8 cellular contexts compared by ENCODE assay signal in the genomic region with DNA sequence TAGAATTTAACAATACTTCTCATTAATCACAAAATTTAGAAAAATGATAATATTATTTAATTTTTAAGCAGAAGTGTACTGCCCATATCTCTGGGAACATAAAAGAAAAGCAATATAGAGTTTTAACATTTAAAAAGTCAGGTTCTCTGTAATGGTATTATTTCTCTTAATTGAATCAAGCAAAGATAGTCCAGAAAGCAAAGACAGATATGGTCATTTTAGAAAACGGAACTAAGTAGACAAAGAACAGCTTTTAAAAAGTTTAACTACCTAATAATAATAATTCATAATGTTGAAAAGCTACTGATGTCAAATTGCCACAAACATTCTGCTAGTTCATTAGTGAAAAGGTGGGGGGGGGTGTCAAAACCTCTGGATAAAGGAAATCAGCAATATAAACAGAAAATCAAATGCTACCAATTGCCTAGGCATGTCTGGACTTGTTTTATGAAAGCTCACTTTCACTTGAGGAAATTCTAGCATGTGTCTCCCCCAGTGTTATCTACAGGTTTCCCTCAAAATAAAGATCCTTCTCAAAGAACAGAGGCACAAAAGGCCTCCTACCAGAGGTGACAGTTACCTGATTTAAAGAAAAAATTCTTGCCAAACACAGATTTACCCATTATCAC. TPM values are rescaled to one million over a fixed set of nuclear protein-coding genes. Genes with fewer than 3 reads are reported as not detected.
DNase-seq lines count a peak whose midpoint lies in the region; ATAC-seq and TF ChIP-seq lines count a peak whose summit lies in the region.

No MANE protein-coding gene starts in this region.

- H2AFZ ChIP-seq in fibroblast of lung (ENCODE audit: low read length) = no peak overlapping the region

- ATAC-seq in right cardiac atrium (no peak), HG02623 (IDR thresholded peaks at IDR 0.05; ENCODE audit: unreplicated experiment) (no peak)

- H3K9ac ChIP-seq in fibroblast of lung (ENCODE audit: insufficient read depth, low read length) = peak overlapping the region; percentile 51

- no peak for TF ChIP-seq CTCF in cardiac muscle cell (IDR thresholded peaks at IDR 0.05; ENCODE audit: low read depth, low read length)
- TF ChIP-seq CTCF in fibroblast of lung (conservative IDR thresholded peaks at IDR 0.05 in 1 of 2, IDR thresholded peaks at IDR 0.05 in 1 of 2; ENCODE audit: low read depth in 1 of 2, low read length in 2 of 2) = no peak
- no peak for TF ChIP-seq CTCF in type B pancreatic cell (conservative IDR thresholded peaks at IDR 0.05)

- H3K4me2 ChIP-seq in fibroblast of lung (ENCODE audit: extremely low read depth, insufficient read depth, low read length) = peak overlapping the region; percentile 86

- DNase-seq in cardiac muscle cell (ENCODE audit: low read depth in 1 of 2, low spot score in 1 of 2) (peak in 1 of 2 donors; percentile 32), right cardiac atrium (no peak), SJSA1 (ENCODE audit: low read depth in 1 of 2, low spot score in 2 of 2) (no peak), fibroblast of lung (ENCODE audit: low read depth in 2 of 2) (peak; percentile 56 to 64), type B pancreatic cell (ENCODE audit: extremely low spot score, unreplicated experiment) (no peak), activated T-cell treated with anti-CD3 and anti-CD28 coated beads for 4 hours (no peak)
- no peak for DNase-seq in stimulated activated CD4-positive, alpha-beta T cell treated with anti-CD3 and anti-CD28 coated beads, Interleukin-12 subunit alpha, Interleukin-12 subunit beta, amount 100 ng/mL, for 4 hours

- intact Hi-C loops in right cardiac atrium (cut with DNase I) = no loop called here

- H3K36me3 ChIP-seq in cardiac muscle cell (peaks cover 5% of the 10 kb centered on the region), SJSA1 (peaks cover 29% of the 10 kb centered on the region), fibroblast of lung (ENCODE audit: control insufficient read depth, insufficient read depth, low read length) (peaks cover 1% of the 10 kb centered on the region)

- H3K4me3 ChIP-seq in cardiac muscle cell = peak overlapping the region; percentile 66
- H3K4me3 ChIP-seq in right cardiac atrium (ENCODE audit: low read length) = no peak overlapping the region
- H3K4me3 ChIP-seq in SJSA1 = peak overlapping the region; percentile 85
- peak overlapping the region; percentile 78 to 99 (median 94) for H3K4me3 ChIP-seq in fibroblast of lung (replicated peaks in 1 of 4; ENCODE audit: control extremely low read depth in 1 of 4, insufficient read depth in 1 of 4, low read depth in 3 of 4, low read length in 4 of 4)

- peak overlapping the region; percentile 78 for H3K4me3 Mint-ChIP-seq in type B pancreatic cell

- peak overlapping the region; percentile 75 for H3K27ac Mint-ChIP-seq in type B pancreatic cell

- H3K27ac ChIP-seq in cardiac muscle cell (no peak overlapping the region), right cardiac atrium (ENCODE audit: low read length) (no peak overlapping the region), SJSA1 (peak overlapping the region; percentile 63), fibroblast of lung (ENCODE audit: insufficient read depth, low read length) (peak overlapping the region; percentile 85)

- H4K20me1 ChIP-seq in fibroblast of lung (ENCODE audit: control insufficient read depth, extremely low read depth, insufficient read depth, low read length) = no peaks in the 10 kb centered on the region

- peaks cover 19% of the 10 kb centered on the region for H3K4me1 Mint-ChIP-seq in type B pancreatic cell (ENCODE audit: unreplicated experiment)

- peaks cover 27% of the 10 kb centered on the region for H3K36me3 Mint-ChIP-seq in type B pancreatic cell

- H3K9me3 Mint-ChIP-seq in type B pancreatic cell = no peaks in the 10 kb centered on the region

- H3K27me3 ChIP-seq in cardiac muscle cell (no peaks in the 10 kb centered on the region), right cardiac atrium (ENCODE audit: control insufficient read depth, insufficient read depth) (no peaks in the 10 kb centered on the region), SJSA1 (replicated peaks) (no peaks in the 10 kb centered on the region), fibroblast of lung (ENCODE audit: control insufficient read depth, insufficient read depth, low read length) (no peaks in the 10 kb centered on the region)

- peaks cover 14% of the 10 kb centered on the region for H3K4me1 ChIP-seq in cardiac muscle cell (ENCODE audit: low read depth)
- no peaks in the 10 kb centered on the region for H3K4me1 ChIP-seq in right cardiac atrium (ENCODE audit: control insufficient read depth, insufficient read depth, low read length)
- H3K4me1 ChIP-seq in SJSA1 (replicated peaks) = peaks cover 12% of the 10 kb centered on the region
- no peaks in the 10 kb centered on the region for H3K4me1 ChIP-seq in fibroblast of lung (ENCODE audit: control insufficient read depth, extremely low read depth, insufficient read depth, low read length)

- peaks cover 55% of the 10 kb centered on the region for H3K79me2 ChIP-seq in fibroblast of lung (ENCODE audit: control insufficient read depth, insufficient read depth, low read length)

- no peaks in the 10 kb centered on the region for H3K27me3 Mint-ChIP-seq in type B pancreatic cell

- H3K9me3 ChIP-seq in cardiac muscle cell (ENCODE audit: low read depth) (no peaks in the 10 kb centered on the region), right cardiac atrium (ENCODE audit: control insufficient read depth, low read length) (no peaks in the 10 kb centered on the region), SJSA1 (replicated peaks) (no peaks in the 10 kb centered on the region), fibroblast of lung (ENCODE audit: control insufficient read depth, insufficient read depth, low read depth, low read length) (no peaks in the 10 kb centered on the region)

- 58% methylated on average over 1 of the region's 1 CpG for WGBS in right cardiac atrium

RNA-seq across cellular contexts. Expression of gene ZMAT3, which starts 1.7 kb away (rescaled TPM):
- 4.8 and 7.6 TPM in 2 replicates for total RNA-seq in cardiac muscle cell
- polyA plus RNA-seq in cardiac muscle cell = 9.5 and 16.3 TPM in 2 replicates
- 10 to 100 TPM; 11.3 to 16.6 (median 14.7) TPM for total RNA-seq in right cardiac atrium
- 3.4 TPM for polyA plus RNA-seq in right cardiac atrium
- 8.4 and 13.1 TPM in 2 replicates for total RNA-seq in SJSA1 (2014; rRNA removed; shearing (Covaris generic))
- total RNA-seq in fibroblast of lung = 34.8 and 37.8 TPM in 2 replicates
- 27.4 and 34.3 TPM in 2 replicates for polyA plus RNA-seq in fibroblast of lung
- polyA plus RNA-seq in fibroblast of lung (2012) = 15.0 and 21.6 TPM in 2 replicates
- 85.4 and 123 TPM in 2 replicates for polyA minus RNA-seq in fibroblast of lung (ENCODE audit: low replicate concordance)
- 25.7 and 40.1 TPM in 2 replicates for total RNA-seq in type B pancreatic cell (ENCODE audit: low replicate concordance)

Comparison
In these comparisons a context has a peak if more than half of its experiments do, and no peak if none do; other contexts are left out.
1. DNase-seq: peak in fibroblast of lung (2 of 2); none in right cardiac atrium (0 of 3), SJSA1 (0 of 2), type B pancreatic cell (single experiment), stimulated activated CD4-positive, alpha-beta T cell treated with anti-CD3 and anti-CD28 coated beads, Interleukin-12 subunit alpha, Interleukin-12 subunit beta, amount 100 ng/mL, for 4 hours (single experiment) and activated T-cell treated with anti-CD3 and anti-CD28 coated beads for 4 hours (single experiment).
2. H3K27ac ChIP-seq: peak in SJSA1 (single experiment) and fibroblast of lung (single experiment); none in cardiac muscle cell (single experiment) and right cardiac atrium (single experiment).